ENCODE assay signal across 29 cellular contexts in genomic region chr2:170745263-170745662, GRCh38. TPM values are rescaled to one million over a fixed set of nuclear protein-coding genes. Genes with fewer than 3 reads are reported as not detected.
"Had no signal": no experiment of that assay in that cellular context is flagged by ENCODE, and none has a peak within 500 bp of the region (broad histone marks: within the 10 kb centered on the region; RNA-seq: fewer than 3 reads in every experiment).

No MANE protein-coding gene starts in this region.

- H3K27ac ChIP-seq: adrenal gland, colonic mucosa, SJCRH30 had no signal

- DNase-seq: activated CD4-positive, alpha-beta memory T cell treated with anti-CD3 and anti-CD28 coated beads for 36 hours; activated CD4-positive, alpha-beta T cell treated with anti-CD3 and anti-CD28 coated beads, Interleukin-2, amount 10 ng/mL, durations not matched to agents 7 days and 5 days; activated CD4-positive, CD25-positive, alpha-beta regulatory T cell; activated CD8-positive, alpha-beta memory T cell treated with anti-CD3 and anti-CD28 coated beads for 24 hours; activated naive CD4-positive, alpha-beta T cell treated with anti-CD3 and anti-CD28 coated beads, Interleukin-2, amount 50 U/mL, for 16 hours; activated naive CD8-positive, alpha-beta T cell treated with anti-CD3 and anti-CD28 coated beads, Interleukin-2, amount 10 ng/mL, durations not matched to agents 7 days and 5 days; activated T-cell treated with anti-CD3 and anti-CD28 coated beads for 4 hours; activated T-cell treated with anti-CD3 and anti-CD28 coated beads, Interleukin-2, amount 50 U/mL, for 48 hours; adrenal gland; anterior cingulate cortex; caudate nucleus; colonic mucosa; MV-4-11; NCI-H1105; NCI-H1436; NCI-H187; NCI-H2081; NCI-H69; NK-92 treated with Interleukin-12 subunit alpha and Interleukin-12 subunit beta, amount 100 ng/mL, for 24 hours; OCI-M1; Right ventricle myocardium superior; RPMI8226; T-helper 17 cell; T-helper 9 cell had no signal

- H3K36me3 ChIP-seq: adrenal gland, colonic mucosa, SJCRH30 had no signal

- H3K27ac Mint-ChIP-seq: activated CD4-positive, alpha-beta memory T cell treated with anti-CD3 and anti-CD28 coated beads for 36 hours; activated CD4-positive, alpha-beta T cell treated with anti-CD3 and anti-CD28 coated beads, Interleukin-2, amount 10 ng/mL, durations not matched to agents 7 days and 5 days; activated naive CD8-positive, alpha-beta T cell treated with anti-CD3 and anti-CD28 coated beads, Interleukin-2, amount 10 ng/mL, durations not matched to agents 7 days and 5 days; IgD-negative memory B cell; T-helper 17 cell had no signal

- H3K4me3 ChIP-seq: adrenal gland, colonic mucosa, SJCRH30 had no signal

- H3K4me3 Mint-ChIP-seq: activated CD4-positive, alpha-beta memory T cell treated with anti-CD3 and anti-CD28 coated beads for 36 hours; activated CD4-positive, alpha-beta T cell treated with anti-CD3 and anti-CD28 coated beads, Interleukin-2, amount 10 ng/mL, durations not matched to agents 7 days and 5 days; activated naive CD8-positive, alpha-beta T cell treated with anti-CD3 and anti-CD28 coated beads, Interleukin-2, amount 10 ng/mL, durations not matched to agents 7 days and 5 days; IgD-negative memory B cell; T-helper 17 cell had no signal

- H3K9me3 ChIP-seq: adrenal gland, colonic mucosa, SJCRH30 had no signal

- H3K4me1 Mint-ChIP-seq: activated CD4-positive, alpha-beta T cell treated with anti-CD3 and anti-CD28 coated beads, Interleukin-2, amount 10 ng/mL, durations not matched to agents 7 days and 5 days; activated naive CD8-positive, alpha-beta T cell treated with anti-CD3 and anti-CD28 coated beads, Interleukin-2, amount 10 ng/mL, durations not matched to agents 7 days and 5 days; IgD-negative memory B cell had no signal

- H3K36me3 Mint-ChIP-seq: activated CD4-positive, alpha-beta memory T cell treated with anti-CD3 and anti-CD28 coated beads for 36 hours; activated naive CD8-positive, alpha-beta T cell treated with anti-CD3 and anti-CD28 coated beads, Interleukin-2, amount 10 ng/mL, durations not matched to agents 7 days and 5 days; IgD-negative memory B cell had no signal

- H3K27me3 ChIP-seq: adrenal gland, colonic mucosa, SJCRH30 had no signal

- ATAC-seq: Panc1, SK-N-SH treated with all-trans-retinoic acid at 6 μM for 48 hours, T-helper 17 cell had no signal

- H3K9me3 Mint-ChIP-seq: activated CD4-positive, alpha-beta memory T cell treated with anti-CD3 and anti-CD28 coated beads for 36 hours; activated CD4-positive, alpha-beta T cell treated with anti-CD3 and anti-CD28 coated beads, Interleukin-2, amount 10 ng/mL, durations not matched to agents 7 days and 5 days; activated naive CD8-positive, alpha-beta T cell treated with anti-CD3 and anti-CD28 coated beads, Interleukin-2, amount 10 ng/mL, durations not matched to agents 7 days and 5 days; IgD-negative memory B cell had no signal

- H3K4me1 ChIP-seq: adrenal gland, colonic mucosa had no signal

RNA-seq across cellular contexts. Expression of gene ERICH2, which starts 24.9 kb away (rescaled TPM):
- total RNA-seq: activated CD4-positive, alpha-beta memory T cell treated with anti-CD3 and anti-CD28 coated beads for 36 hours; activated CD4-positive, alpha-beta T cell treated with anti-CD3 and anti-CD28 coated beads, Interleukin-2, amount 10 ng/mL, durations not matched to agents 7 days and 5 days; activated naive CD8-positive, alpha-beta T cell treated with anti-CD3 and anti-CD28 coated beads, Interleukin-2, amount 10 ng/mL, durations not matched to agents 7 days and 5 days; cerebellum; colonic mucosa; T-helper 17 cell had no signal

RNA-seq across cellular contexts. Expression of gene SP5, which starts 30.1 kb away (rescaled TPM):
- total RNA-seq: activated CD4-positive, alpha-beta memory T cell treated with anti-CD3 and anti-CD28 coated beads for 36 hours; activated CD4-positive, alpha-beta T cell treated with anti-CD3 and anti-CD28 coated beads, Interleukin-2, amount 10 ng/mL, durations not matched to agents 7 days and 5 days; activated naive CD8-positive, alpha-beta T cell treated with anti-CD3 and anti-CD28 coated beads, Interleukin-2, amount 10 ng/mL, durations not matched to agents 7 days and 5 days; SJCRH30; T-helper 17 cell had no signal
